ENCODE assay signal across 10 cellular contexts in genomic region chr5:124658867-124659557, GRCh38.
DNase-seq lines count a peak whose midpoint lies in the region; TF ChIP-seq lines count a peak whose summit lies in the region.
"Had no signal": no experiment of that assay in that cellular context is flagged by ENCODE, and none has a peak within 500 bp of the region (broad histone marks: within the 10 kb centered on the region; RNA-seq: fewer than 3 reads in every experiment).

No MANE protein-coding gene starts in this region.

- peaks cover 2% of the 10 kb centered on the region for H3K36me3 Mint-ChIP-seq in progenitor cell of endocrine pancreas (ENCODE audit: insufficient read depth)
- no peaks in the 10 kb centered on the region for H3K36me3 Mint-ChIP-seq in activated naive CD4-positive, alpha-beta T cell treated with anti-CD3 and anti-CD28 coated beads for 36 hours (ENCODE audit: low read depth)

- no peaks in the 10 kb centered on the region for H3K9me3 Mint-ChIP-seq in progenitor cell of endocrine pancreas (ENCODE audit: low read depth)
- H3K9me3 Mint-ChIP-seq in activated naive CD4-positive, alpha-beta T cell treated with anti-CD3 and anti-CD28 coated beads for 36 hours, result no peaks in the 10 kb centered on the region

- H3K4me3 ChIP-seq in HEK293 (ENCODE audit: low read depth, low read length) (no peak overlapping the region), esophagus muscularis mucosa (no peak overlapping the region)
- H3K4me3 ChIP-seq: spleen had no signal

- no peak overlapping the region for H3K4me3 Mint-ChIP-seq in progenitor cell of endocrine pancreas (ENCODE audit: low read depth)
- H3K4me3 Mint-ChIP-seq in activated naive CD4-positive, alpha-beta T cell treated with anti-CD3 and anti-CD28 coated beads for 36 hours, result no peak overlapping the region

- peak; percentile 2 for DNase-seq in OCI-M1 (lab: John Stamatoyannopoulos, UW)
- DNase-seq in esophagus muscularis mucosa (ENCODE audit: extremely low spot score), result peak; percentile 24
- DNase-seq in progenitor cell of endocrine pancreas (ENCODE audit: low spot score, unreplicated experiment), result no peak
- DNase-seq in GM03348 (ENCODE audit: low spot score), result no peak
- no peak for DNase-seq in NCI-H2107 treated with DMSO at 0.1 percent for 48 hours (lab: John Stamatoyannopoulos, UW; ENCODE audit: unreplicated experiment)
- no peak for DNase-seq in NCI-H1436 treated with DMSO at 0.1 percent for 48 hours (lab: John Stamatoyannopoulos, UW)
- DNase-seq in activated naive CD4-positive, alpha-beta T cell treated with anti-CD3 and anti-CD28 coated beads for 36 hours, result no peak
- DNase-seq: NCI-H524 treated with DMSO at 0.1 percent for 48 hours, spleen had no signal

- TF ChIP-seq CTCF in HEK293 (tag by site-specific recombination; IDR thresholded peaks at IDR 0.05), result no peak
- no peak for TF ChIP-seq CTCF in esophagus muscularis mucosa (IDR thresholded peaks at IDR 0.05)
- no peak for TF ChIP-seq CTCF in progenitor cell of endocrine pancreas (IDR thresholded peaks at IDR 0.05; ENCODE audit: unreplicated experiment)

- no peaks in the 10 kb centered on the region for H3K27me3 ChIP-seq in esophagus muscularis mucosa

- peak overlapping the region; percentile 33; the same call in 1 of the 2 replicates for H3K27ac ChIP-seq in HEK293 (ENCODE audit: extremely low read depth, low read depth, low read length)
- H3K27ac ChIP-seq in esophagus muscularis mucosa (replicated peaks in 1 of 4), result peak overlapping the region; percentile 46 to 73 (median 68)

- 63% methylated on average over 6 of the region's 6 CpGs for WGBS in esophagus muscularis mucosa

- H3K27ac Mint-ChIP-seq in progenitor cell of endocrine pancreas, result peak overlapping the region; percentile 91
- H3K27ac Mint-ChIP-seq in activated naive CD4-positive, alpha-beta T cell treated with anti-CD3 and anti-CD28 coated beads for 36 hours, result no peak overlapping the region

- POLR2A ChIA-PET in HEK293 (lab: Yijun Ruan, JAX), result interaction anchor here (3.1 kb wide), 1 partner anchor 30 kb away, joined by 17 read pairs; no protein-coding TSS in a partner anchor

- no peaks in the 10 kb centered on the region for H3K36me3 ChIP-seq in HEK293 (ENCODE audit: control insufficient read depth in 2 of 2, insufficient read depth in 1 of 2, low read length in 2 of 2)
- H3K36me3 ChIP-seq in esophagus muscularis mucosa, result no peaks in the 10 kb centered on the region
- H3K36me3 ChIP-seq: spleen had no signal

- no peaks in the 10 kb centered on the region for H3K9me3 ChIP-seq in HEK293 (ENCODE audit: control insufficient read depth, insufficient read depth, low read depth, low read length)
- no peaks in the 10 kb centered on the region for H3K9me3 ChIP-seq in esophagus muscularis mucosa
- H3K9me3 ChIP-seq: spleen had no signal

- intact Hi-C loops in esophagus muscularis mucosa (cut with DNase I), result no loop called here
- intact Hi-C loops in activated naive CD4-positive, alpha-beta T cell treated with anti-CD3 and anti-CD28 coated beads for 36 hours (cut with micrococcal nuclease), result no loop called here

- no peak for TF ChIP-seq EP300 in esophagus muscularis mucosa (IDR thresholded peaks at IDR 0.05)

- H3K27me3 Mint-ChIP-seq in progenitor cell of endocrine pancreas, result no peaks in the 10 kb centered on the region
- peaks cover 23% of the 10 kb centered on the region for H3K27me3 Mint-ChIP-seq in activated naive CD4-positive, alpha-beta T cell treated with anti-CD3 and anti-CD28 coated beads for 36 hours (ENCODE audit: low read depth)

- peaks cover 58% of the 10 kb centered on the region for H3K4me1 ChIP-seq in HEK293 (ENCODE audit: control insufficient read depth, insufficient read depth, low read length)
- H3K4me1 ChIP-seq in esophagus muscularis mucosa, result peaks cover 63 to 100% (median 92%) of the 10 kb centered on the region in 4 donors

- TF ChIP-seq POLR2A in esophagus muscularis mucosa (IDR thresholded peaks at IDR 0.05; ENCODE audit: low read depth), result no peak

- CTCF ChIA-PET in HEK293 (lab: Yijun Ruan, JAX), result interaction anchor here (0.6 to 0.7 kb wide), 3 partner anchors 51 to 671 kb away, joined by 3 to 8 read pairs (median 4); no protein-coding TSS in a partner anchor
- CTCF ChIA-PET in activated naive CD4-positive, alpha-beta T cell treated with anti-CD3 and anti-CD28 coated beads for 36 hours (lab: Charles Lee), result no interaction called here

- peaks cover 63% of the 10 kb centered on the region for H3K4me1 Mint-ChIP-seq in progenitor cell of endocrine pancreas (ENCODE audit: low read depth)
- no peaks in the 10 kb centered on the region for H3K4me1 Mint-ChIP-seq in activated naive CD4-positive, alpha-beta T cell treated with anti-CD3 and anti-CD28 coated beads for 36 hours (ENCODE audit: low read depth)

TF ChIP-seq in HEK293, 187 proteins besides CTCF, POLR2A, EP300 and RAD21 (continues in another document):
- no peak for TF ChIP-seq ZNF157 (tag by site-specific recombination; IDR thresholded peaks at IDR 0.05)
- TF ChIP-seq ZNF138 (tag by site-specific recombination; IDR thresholded peaks at IDR 0.05; ENCODE audit: borderline replicate concordance), result no peak
- TF ChIP-seq KLF17 (tag by site-specific recombination; IDR thresholded peaks at IDR 0.05), result no peak
- TF ChIP-seq ZNF76 (tag by site-specific recombination; IDR thresholded peaks at IDR 0.05; ENCODE audit: borderline replicate concordance, low read depth), result no peak
- no peak for TF ChIP-seq ZNF518A (tag by site-specific recombination; conservative IDR thresholded peaks at IDR 0.05; ENCODE audit: low read depth)
- TF ChIP-seq KLF1 (tag by site-specific recombination; IDR thresholded peaks at IDR 0.05), result no peak
- TF ChIP-seq REPIN1 (tag by site-specific recombination; IDR thresholded peaks at IDR 0.05; ENCODE audit: low read depth), result no peak
- no peak for TF ChIP-seq MEIS1 (CRISPR knock-in tag; IDR thresholded peaks at IDR 0.05; ENCODE audit: borderline replicate concordance)
- TF ChIP-seq ZSCAN4 (tag by site-specific recombination; IDR thresholded peaks at IDR 0.05), result no peak
- TF ChIP-seq KLF9 (tag by site-specific recombination; IDR thresholded peaks at IDR 0.05; ENCODE audit: low read depth), result no peak
- TF ChIP-seq ZBTB17 (tag by site-specific recombination; IDR thresholded peaks at IDR 0.05), result 0 out of 2 replicates have a peak, but pooled peaks have one; percentile 16
- TF ChIP-seq FEZF1 (tag by site-specific recombination; IDR thresholded peaks at IDR 0.05), result peak; percentile 47
- no peak for TF ChIP-seq ZNF571 (tag by site-specific recombination; IDR thresholded peaks at IDR 0.05)
- TF ChIP-seq ZBTB7A (tag by site-specific recombination; IDR thresholded peaks at IDR 0.05; ENCODE audit: low read depth), result no peak
- TF ChIP-seq ZNF843 (tag by site-specific recombination; IDR thresholded peaks at IDR 0.05), result no peak
- no peak for TF ChIP-seq ZNF629 (tag by site-specific recombination; IDR thresholded peaks at IDR 0.05)

Comparison
In these comparisons a context has a peak if more than half of its experiments do, and no peak if none do; other contexts are left out.
1. DNase-seq: peak in OCI-M1 (single experiment) and esophagus muscularis mucosa (single experiment); none in progenitor cell of endocrine pancreas (single experiment), GM03348 (single experiment), NCI-H2107 treated with DMSO at 0.1 percent for 48 hours (single experiment), NCI-H1436 treated with DMSO at 0.1 percent for 48 hours (single experiment) and activated naive CD4-positive, alpha-beta T cell treated with anti-CD3 and anti-CD28 coated beads for 36 hours (single experiment).